In the genomic region with DNA sequence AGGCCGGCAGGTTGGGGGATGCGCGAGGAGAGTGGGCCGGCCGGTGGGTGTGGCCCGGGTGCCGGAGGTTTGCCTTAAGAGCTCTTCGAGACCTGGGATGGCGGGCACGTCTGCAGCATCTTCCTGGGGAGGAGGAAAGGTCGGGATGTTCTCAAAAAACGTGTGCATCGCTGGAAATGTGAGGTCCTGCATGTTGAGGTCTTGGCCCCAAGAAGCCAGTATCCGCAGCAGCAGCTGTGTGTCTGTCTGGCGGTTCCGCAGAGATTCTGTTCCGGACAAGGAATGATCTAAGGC, we compare ENCODE assay signal across 8 cellular contexts. TPM values are rescaled to one million over a fixed set of nuclear protein-coding genes. Genes with fewer than 3 reads are reported as not detected.
DNase-seq lines count a peak whose midpoint lies in the region; ATAC-seq and TF ChIP-seq lines count a peak whose summit lies in the region.

No MANE protein-coding gene starts in this region.

- H3K9me3 ChIP-seq in iPS-18c (ENCODE audit: control insufficient read depth, insufficient read depth, low read length) (peaks cover 6% of the 10 kb centered on the region), suprapubic skin (no peaks in the 10 kb centered on the region)

- H3K4me1 Mint-ChIP-seq in activated T-helper 2 cell treated with anti-CD3 and anti-CD28 coated beads, Interferon-gamma antibody, Interleukin-2, Interleukin-4, amounts not matched to agents 10 μg/mL and 5 μg/mL and 100 μg/mL, durations not matched to agents 14 hours and 24 hours and 36 hours (ENCODE audit: low read depth) = peaks cover 20% of the 10 kb centered on the region

- no peak for TF ChIP-seq POLR2A in suprapubic skin (IDR thresholded peaks at IDR 0.05)

- peaks cover 17% of the 10 kb centered on the region for H3K27me3 ChIP-seq in suprapubic skin

- no peaks in the 10 kb centered on the region for H3K36me3 ChIP-seq in suprapubic skin

- H3K9me3 Mint-ChIP-seq in activated T-helper 2 cell treated with anti-CD3 and anti-CD28 coated beads, Interferon-gamma antibody, Interleukin-2, Interleukin-4, amounts not matched to agents 10 μg/mL and 5 μg/mL and 100 μg/mL, durations not matched to agents 14 hours and 24 hours and 36 hours = no peaks in the 10 kb centered on the region

- intact Hi-C loops in activated T-helper 2 cell treated with anti-CD3 and anti-CD28 coated beads, Interferon-gamma antibody, Interleukin-2, Interleukin-4, amounts not matched to agents 10 μg/mL and 5 μg/mL and 100 μg/mL, durations not matched to agents 14 hours and 24 hours and 36 hours (cut with micrococcal nuclease) = loop anchor here (5.0 kb wide), 1 partner anchor 472 kb away; the partner anchor contains the start of gene E2F8

- peaks cover 32% of the 10 kb centered on the region for H3K4me1 ChIP-seq in suprapubic skin

- no peak overlapping the region for H3K27ac Mint-ChIP-seq in activated T-helper 2 cell treated with anti-CD3 and anti-CD28 coated beads, Interferon-gamma antibody, Interleukin-2, Interleukin-4, amounts not matched to agents 10 μg/mL and 5 μg/mL and 100 μg/mL, durations not matched to agents 14 hours and 24 hours and 36 hours

- ATAC-seq in GM21619 (IDR thresholded peaks at IDR 0.05; ENCODE audit: unreplicated experiment) = no peak

- DNase-seq in NCI-H1092 treated with DMSO at 0.1 percent for 48 hours (lab: John Stamatoyannopoulos, UW) = peak; percentile 11
- no peak for DNase-seq in NCI-H1092 (lab: John Stamatoyannopoulos, UW)
- DNase-seq in activated T-helper 2 cell treated with anti-CD3 and anti-CD28 coated beads, Interferon-gamma antibody, Interleukin-2, Interleukin-4, amounts not matched to agents 10 μg/mL and 5 μg/mL and 100 μg/mL, durations not matched to agents 14 hours and 24 hours and 36 hours (ENCODE audit: low spot score) = no peak
- no peak for DNase-seq in suprapubic skin (ENCODE audit: low spot score in 2 of 2)
- DNase-seq in GM10266 (ENCODE audit: extremely low spot score) = no peak
- no peak for DNase-seq in cortex of kidney (lab: John Stamatoyannopoulos, UW)

- H3K27ac ChIP-seq in suprapubic skin = peak overlapping the region; percentile 83

- no peaks in the 10 kb centered on the region for H3K36me3 Mint-ChIP-seq in activated T-helper 2 cell treated with anti-CD3 and anti-CD28 coated beads, Interferon-gamma antibody, Interleukin-2, Interleukin-4, amounts not matched to agents 10 μg/mL and 5 μg/mL and 100 μg/mL, durations not matched to agents 14 hours and 24 hours and 36 hours (ENCODE audit: low read depth)

- no peak for TF ChIP-seq EP300 in suprapubic skin (IDR thresholded peaks at IDR 0.05)

- H3K27me3 Mint-ChIP-seq in activated T-helper 2 cell treated with anti-CD3 and anti-CD28 coated beads, Interferon-gamma antibody, Interleukin-2, Interleukin-4, amounts not matched to agents 10 μg/mL and 5 μg/mL and 100 μg/mL, durations not matched to agents 14 hours and 24 hours and 36 hours (ENCODE audit: low read depth) = peaks cover 57% of the 10 kb centered on the region

- TF ChIP-seq CTCF in suprapubic skin (IDR thresholded peaks at IDR 0.05) (no peak), GM10266 (IDR thresholded peaks at IDR 0.05; ENCODE audit: control insufficient read depth, insufficient read depth, low read depth, missing control alignments) (no peak)

- H3K4me3 Mint-ChIP-seq in activated T-helper 2 cell treated with anti-CD3 and anti-CD28 coated beads, Interferon-gamma antibody, Interleukin-2, Interleukin-4, amounts not matched to agents 10 μg/mL and 5 μg/mL and 100 μg/mL, durations not matched to agents 14 hours and 24 hours and 36 hours (ENCODE audit: low read depth) = peak overlapping the region; percentile 67

- H3K4me3 ChIP-seq in iPS-18c (ENCODE audit: insufficient read depth, low read depth, low read length) (peak overlapping the region; percentile 56), suprapubic skin (peak overlapping the region; percentile 76)

- WGBS in suprapubic skin = 2% methylated on average over 11 of the region's 17 CpGs

RNA-seq across cellular contexts. Expression of gene NAV2, which starts 1.4 kb away (rescaled TPM):
- total RNA-seq in activated T-helper 2 cell treated with anti-CD3 and anti-CD28 coated beads, Interferon-gamma antibody, Interleukin-2, Interleukin-4, amounts not matched to agents 10 μg/mL and 5 μg/mL and 100 μg/mL, durations not matched to agents 14 hours and 24 hours and 36 hours = 0.02 and 0.39 TPM in 2 replicates
- total RNA-seq in suprapubic skin = 10 to 100 TPM in 3 of 4 donors, 1 to 10 TPM in 1; 9.1 to 34.7 (median 22.2) TPM
